11 cellular contexts compared by ENCODE assay signal in the genomic region with DNA sequence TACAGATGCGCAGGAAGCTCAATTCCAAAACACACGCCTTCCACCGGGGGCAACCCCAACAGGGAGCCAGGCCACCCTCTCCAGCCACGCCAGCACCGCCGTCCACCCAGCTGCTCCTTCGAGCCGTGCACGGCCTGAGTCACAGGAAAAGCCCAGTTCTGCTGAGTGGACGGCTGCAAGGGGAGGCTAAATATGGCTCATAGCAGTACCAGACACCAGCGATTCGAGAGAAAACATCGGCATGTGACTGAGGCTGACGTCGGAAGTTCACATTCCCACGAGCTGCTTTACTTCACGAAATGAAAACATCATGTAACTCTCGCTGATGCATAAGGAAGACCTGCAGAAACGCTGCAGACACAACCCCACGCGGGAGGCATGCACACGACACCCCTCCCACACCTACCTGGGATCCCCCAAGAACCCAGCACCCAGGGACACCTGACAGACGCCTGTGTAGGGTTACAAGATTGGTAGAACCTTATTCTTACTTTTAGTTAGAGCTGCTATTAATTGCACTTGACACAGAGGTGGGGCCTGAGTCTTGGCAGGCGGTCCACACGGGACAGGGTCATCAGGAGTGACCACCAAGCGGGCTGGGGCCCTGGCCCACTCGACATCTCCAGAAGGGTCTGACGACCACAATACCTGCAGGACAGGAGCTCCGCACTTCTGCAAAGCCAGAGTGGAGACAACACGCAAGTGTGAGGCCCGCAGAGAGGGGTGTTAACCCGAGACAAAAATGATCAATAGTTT.
DNase-seq lines count a peak whose midpoint lies in the region; ATAC-seq lines count a peak whose summit lies in the region.
"Had no signal": no experiment of that assay in that cellular context is flagged by ENCODE, and none has a peak within 500 bp of the region (broad histone marks: within the 10 kb centered on the region; RNA-seq: fewer than 3 reads in every experiment).

No MANE protein-coding gene starts in this region.

- peak overlapping the region; percentile 46 for H3K27ac ChIP-seq in caudate nucleus (ENCODE audit: low read depth, low read length)
- H3K27ac ChIP-seq: lower lobe of right lung had no signal

- H3K36me3 ChIP-seq in H7 (replicated peaks; ENCODE audit: control insufficient read depth, insufficient read depth, low read length): no peaks in the 10 kb centered on the region

- H3K27me3 ChIP-seq in H7 (ENCODE audit: control insufficient read depth, insufficient read depth, low read length): no peaks in the 10 kb centered on the region

- H3K4me3 ChIP-seq in H7 (ENCODE audit: insufficient read depth, low read depth, low read length): no peak overlapping the region
- H3K4me3 ChIP-seq: lower lobe of right lung had no signal

- peak; percentile 54 for DNase-seq in H7
- peak in 45 of 61 donors; percentile 14 to 72 (median 45) for DNase-seq in caudate nucleus (lab: John Stamatoyannopoulos, UW)
- peak; percentile 97 for DNase-seq in iris pigment epithelial cell (ENCODE audit: low read depth)
- DNase-seq in putamen (ENCODE audit: low spot score): peak; percentile 76
- no peak for DNase-seq in inferior parietal cortex (ENCODE audit: extremely low spot score)
- no peak for DNase-seq in NCI-H526 (lab: John Stamatoyannopoulos, UW)
- DNase-seq: cortex of kidney; lower lobe of right lung; stimulated activated CD4-positive, alpha-beta T cell treated with anti-CD3 and anti-CD28 coated beads, Interleukin-2, amount 100 ng/mL, for 24 hours had no signal

- no peak for ATAC-seq in GM18498 (IDR thresholded peaks at IDR 0.05; ENCODE audit: unreplicated experiment)
- ATAC-seq in GM19467 (IDR thresholded peaks at IDR 0.05; ENCODE audit: unreplicated experiment): no peak
- ATAC-seq: lower lobe of right lung had no signal

Comparison
In these comparisons a context has a peak if more than half of its experiments do, and no peak if none do; other contexts are left out.
1. DNase-seq: peak in H7 (single experiment), caudate nucleus (45 of 61), iris pigment epithelial cell (single experiment) and putamen (single experiment); none in inferior parietal cortex (single experiment) and NCI-H526 (0 of 2).